Comparison of ENCODE assay signal across 1 cellular context in the genomic region with DNA sequence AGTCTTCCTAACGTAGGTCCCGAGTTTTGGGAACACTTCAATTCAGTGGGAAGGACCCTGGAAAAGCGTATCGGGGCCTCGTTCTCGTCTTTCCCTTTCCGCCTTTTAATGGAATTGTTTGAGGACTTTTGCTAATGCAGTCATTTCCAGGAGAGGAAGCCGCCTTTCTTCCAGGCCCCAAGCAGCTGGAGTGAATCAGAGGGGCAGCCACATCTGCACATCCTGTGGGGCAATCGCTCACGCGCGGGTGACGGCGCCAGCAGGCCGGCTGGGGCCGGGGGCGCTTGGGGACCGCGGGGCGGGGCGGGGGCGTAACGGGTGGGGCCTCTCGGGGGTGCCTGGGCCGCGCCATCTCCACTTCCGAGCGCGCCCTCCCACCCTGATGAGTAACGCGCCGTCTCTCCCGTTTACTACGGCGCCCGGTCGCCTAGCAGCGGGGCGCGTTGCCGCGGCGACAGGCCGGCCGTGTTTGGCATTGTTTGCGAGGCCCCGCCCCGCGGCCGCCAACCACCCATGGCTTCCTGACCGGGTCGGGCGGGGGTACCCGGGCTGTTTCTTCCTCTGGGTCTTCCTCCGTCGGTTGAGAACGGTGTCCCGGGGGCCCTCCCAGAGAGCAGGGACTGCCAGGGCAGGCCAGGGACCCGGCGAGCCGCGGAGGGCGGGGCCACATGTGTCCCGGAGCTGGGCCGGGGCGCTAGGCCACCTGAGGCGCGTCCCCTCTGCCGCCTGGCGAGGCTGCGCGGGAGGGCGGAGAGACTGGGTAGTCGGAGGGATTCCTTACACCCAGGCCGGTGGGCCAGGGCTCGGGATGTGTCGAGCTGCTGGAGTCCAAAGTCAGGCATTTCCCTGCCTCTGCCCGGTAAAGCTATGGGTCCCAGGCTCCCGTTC.
TF ChIP-seq lines count a peak whose summit lies in the region.

No MANE protein-coding gene starts in this region.

TF ChIP-seq in IMR-90, 13 proteins besides CTCF, POLR2A, EP300 and RAD21 (continued from another document):
- TF ChIP-seq CEBPB (IDR thresholded peaks at IDR 0.05; ENCODE audit: low read depth, low read length) (peak; percentile 92), NFE2L2 (IDR thresholded peaks at IDR 0.05; ENCODE audit: low read depth, low read length) (no peak)
- TF ChIP-seq, protein P1, sequence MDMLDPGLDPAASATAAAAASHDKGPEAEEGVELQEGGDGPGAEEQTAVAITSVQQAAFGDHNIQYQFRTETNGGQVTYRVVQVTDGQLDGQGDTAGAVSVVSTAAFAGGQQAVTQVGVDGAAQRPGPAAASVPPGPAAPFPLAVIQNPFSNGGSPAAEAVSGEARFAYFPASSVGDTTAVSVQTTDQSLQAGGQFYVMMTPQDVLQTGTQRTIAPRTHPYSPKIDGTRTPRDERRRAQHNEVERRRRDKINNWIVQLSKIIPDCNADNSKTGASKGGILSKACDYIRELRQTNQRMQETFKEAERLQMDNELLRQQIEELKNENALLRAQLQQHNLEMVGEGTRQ (IDR thresholded peaks at IDR 0.05; ENCODE audit: low read depth, low read length), result no peak
- TF ChIP-seq, protein P2, sequence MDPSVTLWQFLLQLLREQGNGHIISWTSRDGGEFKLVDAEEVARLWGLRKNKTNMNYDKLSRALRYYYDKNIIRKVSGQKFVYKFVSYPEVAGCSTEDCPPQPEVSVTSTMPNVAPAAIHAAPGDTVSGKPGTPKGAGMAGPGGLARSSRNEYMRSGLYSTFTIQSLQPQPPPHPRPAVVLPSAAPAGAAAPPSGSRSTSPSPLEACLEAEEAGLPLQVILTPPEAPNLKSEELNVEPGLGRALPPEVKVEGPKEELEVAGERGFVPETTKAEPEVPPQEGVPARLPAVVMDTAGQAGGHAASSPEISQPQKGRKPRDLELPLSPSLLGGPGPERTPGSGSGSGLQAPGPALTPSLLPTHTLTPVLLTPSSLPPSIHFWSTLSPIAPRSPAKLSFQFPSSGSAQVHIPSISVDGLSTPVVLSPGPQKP (IDR thresholded peaks at IDR 0.05; ENCODE audit: borderline replicate concordance, low read depth, low read length), result no peak
